13 cellular contexts compared by ENCODE assay signal in the genomic region with DNA sequence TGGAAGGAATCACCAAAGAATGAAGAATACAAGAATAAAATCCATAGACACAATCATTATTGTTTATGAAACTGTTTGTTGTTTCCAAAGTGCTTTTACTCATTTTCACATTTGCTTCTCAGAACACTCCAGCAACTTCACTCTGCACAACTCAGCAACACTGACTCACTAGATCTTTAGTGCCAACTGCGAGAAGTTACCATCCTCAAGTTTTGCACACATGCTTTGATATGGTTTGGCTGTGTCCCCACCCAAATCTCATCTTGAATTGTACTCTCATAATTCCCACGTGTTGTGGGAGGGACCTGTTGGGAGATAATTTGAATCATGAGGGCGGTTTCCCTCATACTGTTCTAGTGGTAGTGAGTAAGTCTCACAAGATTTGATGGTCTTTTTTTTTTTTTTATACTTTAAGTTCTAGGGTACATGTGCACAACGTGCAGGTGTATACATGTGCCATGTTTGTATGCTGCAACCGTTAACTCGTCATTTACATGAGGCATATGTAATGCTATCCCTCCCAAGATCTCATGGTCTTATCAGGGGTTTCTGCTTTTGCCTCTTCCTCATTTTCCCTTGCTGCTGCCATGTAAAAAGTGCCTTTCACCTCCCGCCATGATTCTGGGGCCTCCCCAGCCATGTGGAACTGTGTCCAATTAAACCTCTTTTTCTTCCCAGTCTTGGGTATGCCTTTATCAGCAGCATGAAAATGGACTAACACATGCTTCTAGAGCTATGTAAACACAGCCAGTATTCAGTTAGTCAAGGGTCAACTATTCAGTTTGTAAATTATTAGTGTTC. TPM values are rescaled to one million over a fixed set of nuclear protein-coding genes. Genes with fewer than 3 reads are reported as not detected.
DNase-seq lines count a peak whose midpoint lies in the region; ATAC-seq, FAIRE-seq and TF ChIP-seq lines count a peak whose summit lies in the region.
"Had no signal": no experiment of that assay in that cellular context is flagged by ENCODE, and none has a peak within 500 bp of the region (broad histone marks: within the 10 kb centered on the region; RNA-seq: fewer than 3 reads in every experiment).

No MANE protein-coding gene starts in this region.

- no peak overlapping the region for H3K27ac ChIP-seq in CD4-positive, CD25-positive, alpha-beta regulatory T cell (ENCODE audit: insufficient read depth, low read length, poor library complexity, severe bottlenecking)
- H3K27ac ChIP-seq in GM23338 (ENCODE audit: low read depth) (peak overlapping the region; percentile 45; the same call in 1 of the 2 replicates), H1 (ENCODE audit: low read depth, low read length) (no peak overlapping the region), neutrophil (peak overlapping the region; percentile 24)
- H3K27ac ChIP-seq: epithelial cell of prostate had no signal

- peak overlapping the region in 1 of 4 donors; percentile 25 for H3K4me3 Mint-ChIP-seq in CD4-positive, CD25-positive, alpha-beta regulatory T cell
- H3K4me3 Mint-ChIP-seq in GM23338 = no peak overlapping the region
- H3K4me3 Mint-ChIP-seq: activated CD4-positive, alpha-beta T cell treated with anti-CD3 and anti-CD28 coated beads, Interleukin-2, amount 10 ng/mL, durations not matched to agents 24 days and 14 days had no signal

- H3K79me2 ChIP-seq in GM23338 (replicated peaks; ENCODE audit: insufficient read depth) (peaks cover 95% of the 10 kb centered on the region), H1 (ENCODE audit: control insufficient read depth in 1 of 2, insufficient read depth in 2 of 2, low read length in 2 of 2) (peaks cover 0 to 98% of the 10 kb centered on the region in 2 experiments; a peak in 2 of 4 replicates)

- peaks cover 19% of the 10 kb centered on the region for H3K36me3 Mint-ChIP-seq in CD4-positive, CD25-positive, alpha-beta regulatory T cell
- H3K36me3 Mint-ChIP-seq in GM23338 (ENCODE audit: low read depth) = peaks cover 4% of the 10 kb centered on the region; the same call in 2 of the 3 replicates

- POLR2A ChIA-PET in H1 (lab: Charles Lee; ENCODE audit: partially characterized antibody) (no interaction called here), GM10248 (lab: Yijun Ruan, JAX) (no interaction called here)

- no peak overlapping the region for H3K14ac ChIP-seq in H1 (ENCODE audit: insufficient read length)

- no peak overlapping the region for H2AK5ac ChIP-seq in H1 (ENCODE audit: low read depth, low read length)

- H3K56ac ChIP-seq in H1 (replicated peaks; ENCODE audit: insufficient read length, low read depth, low read length) = no peak overlapping the region

- no peak overlapping the region for H2BK5ac ChIP-seq in H1 (ENCODE audit: low read depth, low read length)

- H3K9ac ChIP-seq in H1 (replicated peaks in 1 of 4; ENCODE audit: extremely low read depth in 1 of 4, low read depth in 3 of 4, low read length in 3 of 4) = no peak overlapping the region

- peak in 1 of 3 donors; percentile 17 for DNase-seq in CD4-positive, CD25-positive, alpha-beta regulatory T cell
- DNase-seq in GM23338 (ENCODE audit: low spot score) = no peak
- no peak for DNase-seq in H1 (ENCODE audit: low read depth in 1 of 2, low spot score in 2 of 2)
- DNase-seq in NCI-H2107 treated with DMSO at 0.1 percent for 48 hours (lab: John Stamatoyannopoulos, UW; ENCODE audit: unreplicated experiment) = no peak
- no peak for DNase-seq in NCI-H128 (lab: John Stamatoyannopoulos, UW; ENCODE audit: unreplicated experiment)
- DNase-seq in GM10248 (ENCODE audit: extremely low spot score) = no peak
- DNase-seq in NCI-H2107 (lab: John Stamatoyannopoulos, UW) = no peak
- DNase-seq: activated CD4-positive, alpha-beta T cell treated with anti-CD3 and anti-CD28 coated beads, Interleukin-2, amount 10 ng/mL, durations not matched to agents 24 days and 14 days; DMS153; GOT3; NCI-H510A treated with DMSO at 0.1 percent for 48 hours had no signal

- no peak for TF ChIP-seq POLR2A in H1 (IDR thresholded peaks at IDR 0.05; ENCODE audit: control extremely low read depth in 1 of 2, low read depth in 2 of 2, low read length in 2 of 2)

- no peak overlapping the region for H3K4me3 ChIP-seq in CD4-positive, CD25-positive, alpha-beta regulatory T cell (ENCODE audit: low read depth, low read length)
- H3K4me3 ChIP-seq in GM23338 (no peak overlapping the region), H1 (ENCODE audit: extremely low read depth in 1 of 4, insufficient read depth in 2 of 4, low read depth in 3 of 4, low read length in 4 of 4) (no peak overlapping the region), neutrophil (ENCODE audit: low read depth in 1 of 2, low read length in 1 of 2) (no peak overlapping the region)

- H3K4me1 ChIP-seq in CD4-positive, CD25-positive, alpha-beta regulatory T cell (ENCODE audit: control insufficient read depth, insufficient read depth, low read length, poor library complexity, severe bottlenecking) = peaks cover 8% of the 10 kb centered on the region
- H3K4me1 ChIP-seq in GM23338 (ENCODE audit: insufficient read depth) (peaks cover 10% of the 10 kb centered on the region), H1 (replicated peaks in 1 of 4; ENCODE audit: control insufficient read depth in 3 of 4, insufficient read depth in 4 of 4, low read length in 3 of 4) (peaks cover 0 to 2% (median 0%) of the 10 kb centered on the region in 4 experiments; a peak in 2 of 7 replicates), neutrophil (ENCODE audit: control insufficient read depth in 1 of 2, insufficient read depth in 1 of 2, low read depth in 1 of 2, low read length in 1 of 2) (peaks cover 20 to 45% of the 10 kb centered on the region in 2 experiments)

- no peak overlapping the region for H4K8ac ChIP-seq in H1 (ENCODE audit: extremely low read depth, insufficient read depth, low read length)

- 91% methylated on average over 7 of the region's 7 CpGs; no CpG with 5 or more reads in 1 of the 2 experiments for WGBS in H1 (ENCODE audit: extremely low coverage in 1 of 2, insufficient coverage in 1 of 2, insufficient read length in 1 of 2, insufficient replicate concordance in 2 of 2, low coverage in 1 of 2, low lambda C conversion rate in 2 of 2, missing lambda C conversion rate in 1 of 2), 2 experiments

- peaks cover 20% of the 10 kb centered on the region for H4K20me1 ChIP-seq in GM23338 (replicated peaks; ENCODE audit: insufficient read depth)
- peaks cover 2 to 5% of the 10 kb centered on the region in 2 experiments for H4K20me1 ChIP-seq in H1 (replicated peaks in 1 of 2; ENCODE audit: control insufficient read depth in 1 of 2, insufficient read depth in 2 of 2, low read length in 2 of 2)

- no peak overlapping the region for H4K91ac ChIP-seq in H1 (replicated peaks; ENCODE audit: insufficient read length, low read length)

- peak overlapping the region; percentile 53 to 96 (median 77) for H3K27ac Mint-ChIP-seq in CD4-positive, CD25-positive, alpha-beta regulatory T cell
- no peak overlapping the region for H3K27ac Mint-ChIP-seq in GM23338
- H3K27ac Mint-ChIP-seq: activated CD4-positive, alpha-beta T cell treated with anti-CD3 and anti-CD28 coated beads, Interleukin-2, amount 10 ng/mL, durations not matched to agents 24 days and 14 days had no signal

- no peaks in the 10 kb centered on the region for H3K9me2 ChIP-seq in GM23338 (ENCODE audit: insufficient read depth)

- CTCF ChIA-PET in H1 (lab: Charles Lee; ENCODE audit: partially characterized antibody) = interaction anchor here (1.2 to 2.1 kb wide), 3 partner anchors 9 to 127 kb away, joined by 3 to 5 read pairs (median 4); no protein-coding TSS in a partner anchor
- CTCF ChIA-PET in GM10248 (lab: Yijun Ruan, JAX) = interaction anchor here (1.0 to 1.6 kb wide), 4 partner anchors 11 to 127 kb away, joined by 3 to 9 read pairs (median 4); no protein-coding TSS in a partner anchor

- no peaks in the 10 kb centered on the region for H3K9me3 ChIP-seq in CD4-positive, CD25-positive, alpha-beta regulatory T cell (ENCODE audit: control insufficient read depth in 2 of 2, low read length in 2 of 2)
- H3K9me3 ChIP-seq in H1 (ENCODE audit: insufficient read depth in 2 of 2, low read depth in 1 of 2, low read length in 1 of 2) (no peaks in the 10 kb centered on the region), neutrophil (no peaks in the 10 kb centered on the region)

- no peaks in the 10 kb centered on the region for H3K36me3 ChIP-seq in CD4-positive, CD25-positive, alpha-beta regulatory T cell (ENCODE audit: control insufficient read depth, insufficient read depth, low read length)
- H3K36me3 ChIP-seq in GM23338 (ENCODE audit: insufficient read depth) (no peaks in the 10 kb centered on the region), H1 (ENCODE audit: control insufficient read depth in 2 of 4, insufficient read depth in 4 of 4, low read length in 3 of 4) (no peaks in the 10 kb centered on the region; a peak in 1 of 8 replicates), neutrophil (no peaks in the 10 kb centered on the region)

- H3K9me3 Mint-ChIP-seq in CD4-positive, CD25-positive, alpha-beta regulatory T cell = peaks cover 0 to 3% (median 0%) of the 10 kb centered on the region in 7 donors
- H3K9me3 Mint-ChIP-seq in GM23338 = no peaks in the 10 kb centered on the region
- H3K9me3 Mint-ChIP-seq: activated CD4-positive, alpha-beta T cell treated with anti-CD3 and anti-CD28 coated beads, Interleukin-2, amount 10 ng/mL, durations not matched to agents 24 days and 14 days had no signal

- no peak overlapping the region for H2BK12ac ChIP-seq in H1 (ENCODE audit: low read depth, low read length)

- peaks cover 30 to 64% (median 45%) of the 10 kb centered on the region in 4 donors for H3K4me1 Mint-ChIP-seq in CD4-positive, CD25-positive, alpha-beta regulatory T cell
- peaks cover 25% of the 10 kb centered on the region for H3K4me1 Mint-ChIP-seq in GM23338

- H4K5ac ChIP-seq in H1 (ENCODE audit: insufficient read length, low read depth, low read length) = peak overlapping the region; percentile 10

- no peaks in the 10 kb centered on the region for H3K79me1 ChIP-seq in H1 (ENCODE audit: low read depth, low read length)

- TF ChIP-seq EP300 in H1 (IDR thresholded peaks at IDR 0.05; ENCODE audit: borderline replicate concordance in 1 of 2, low read depth in 2 of 2, low read length in 2 of 2) = no peak

- H3K23ac ChIP-seq in H1 (ENCODE audit: insufficient read length) = no peak overlapping the region

- H3K4me2 ChIP-seq in GM23338 (no peak overlapping the region), H1 (ENCODE audit: insufficient read depth in 1 of 2, low read depth in 2 of 2, low read length in 2 of 2) (no peak overlapping the region)

- no peak for ATAC-seq in CD4-positive, CD25-positive, alpha-beta regulatory T cell (ENCODE audit: low read depth in 2 of 2)
- no peak for ATAC-seq in GM23338

- no peak overlapping the region for H2BK20ac ChIP-seq in H1 (ENCODE audit: low read length)

- H3K27me3 Mint-ChIP-seq in CD4-positive, CD25-positive, alpha-beta regulatory T cell = no peaks in the 10 kb centered on the region
- no peaks in the 10 kb centered on the region for H3K27me3 Mint-ChIP-seq in GM23338 (ENCODE audit: insufficient read depth, low read depth, poor library complexity)
- H3K27me3 Mint-ChIP-seq: activated CD4-positive, alpha-beta T cell treated with anti-CD3 and anti-CD28 coated beads, Interleukin-2, amount 10 ng/mL, durations not matched to agents 24 days and 14 days had no signal

- H2AFZ ChIP-seq in GM23338 = no peak overlapping the region
- no peak overlapping the region for H2AFZ ChIP-seq in H1 (ENCODE audit: low read length)

- no peaks in the 10 kb centered on the region for H3K23me2 ChIP-seq in H1 (ENCODE audit: low read depth, low read length)

- TF ChIP-seq CTCF in GM23338 (conservative IDR thresholded peaks at IDR 0.05; ENCODE audit: low read depth in 2 of 2) (no peak), H1 (IDR thresholded peaks at IDR 0.05; ENCODE audit: control extremely low read depth in 1 of 3, insufficient read depth in 1 of 3, low read depth in 1 of 3, low read length in 3 of 3) (no peak), neutrophil (IDR thresholded peaks at IDR 0.05) (no peak), GM10248 (IDR thresholded peaks at IDR 0.05; ENCODE audit: control extremely low read depth, extremely low read depth, low read depth, missing control alignments) (no peak)

- H2BK15ac ChIP-seq in H1 (ENCODE audit: low read length) = no peak overlapping the region

- no peaks in the 10 kb centered on the region for H3K27me3 ChIP-seq in CD4-positive, CD25-positive, alpha-beta regulatory T cell (ENCODE audit: control insufficient read depth, insufficient read depth, low read length)
- H3K27me3 ChIP-seq in GM23338 (ENCODE audit: insufficient read depth) (no peaks in the 10 kb centered on the region), H1 (replicated peaks in 1 of 4; ENCODE audit: control insufficient read depth in 3 of 4, extremely low read depth in 1 of 4, insufficient read depth in 3 of 4, low read length in 3 of 4) (no peaks in the 10 kb centered on the region), neutrophil (no peaks in the 10 kb centered on the region)

- H3K18ac ChIP-seq in H1 (ENCODE audit: extremely low read depth, low read length) = no peak overlapping the region

- TF ChIP-seq RAD21 in H1 (IDR thresholded peaks at IDR 0.05 in 1 of 2, conservative IDR thresholded peaks at IDR 0.05 in 1 of 2; ENCODE audit: low read depth in 2 of 2, low read length in 2 of 2) = no peak

- no peak overlapping the region for H2BK120ac ChIP-seq in H1 (replicated peaks; ENCODE audit: low read depth, low read length)

- no peak for FAIRE-seq in H1 (lab: Jason Lieb, UNC)

- no peak overlapping the region for H3K4ac ChIP-seq in H1 (replicated peaks; ENCODE audit: insufficient read length, low read depth, low read length)

- H3F3A ChIP-seq in GM23338 (replicated peaks; ENCODE audit: low read depth) = no peaks in the 10 kb centered on the region

RNA-seq across cellular contexts. Expression of a gene that starts 36.9 kb away (rescaled TPM):
- total RNA-seq in CD4-positive, CD25-positive, alpha-beta regulatory T cell = 111 TPM
- polyA plus RNA-seq in CD4-positive, CD25-positive, alpha-beta regulatory T cell = 100 to 1,000 TPM in 3 of 4 donors, 10 to 100 TPM in 1; 93.2 to 126 (median 111) TPM
- total RNA-seq in GM23338 (2014; rRNA removed; shearing (Covaris generic)) = 82.1 and 101 TPM in 2 replicates
- 66.3 and 71.7 TPM in 2 replicates for polyA plus RNA-seq in GM23338 (2016; fragmentation: Nextera tagmentation; extraction: Ambion mirVana)
- 84.7 and 85.9 TPM in 2 replicates for total RNA-seq in H1 (2021; fragmentation: NEBNext Ultra II Directional; extraction: Animal tissue kit (Norgen Biotek cat#: 25700))
- 121 and 140 TPM in 2 replicates for polyA plus RNA-seq in H1 (2011; rRNA removed)
- polyA plus RNA-seq in H1 (2011; cell fraction: cytosol; rRNA removed) = 113 TPM
- 184 TPM for polyA plus RNA-seq in H1 (2011; cell fraction: nucleus; rRNA removed)
- polyA plus RNA-seq in H1 (2012, experiment 1 of 2) = 63.2 to 84.1 TPM (median 78.8 TPM) in 4 replicates
- 4.8 TPM for polyA plus RNA-seq in H1 (2012, experiment 2 of 2)
- 61.4 TPM for polyA plus RNA-seq in H1 (2013, experiment 1 of 2)
- 59.7 TPM for polyA plus RNA-seq in H1 (2013, experiment 2 of 2)
- polyA minus RNA-seq in H1 (2011; rRNA and poly(A)+ RNA removed) = 291 and 319 TPM in 2 replicates
- 78.7 TPM for polyA minus RNA-seq in H1 (2011; cell fraction: cytosol; rRNA and poly(A)+ RNA removed)
- 111 TPM for polyA minus RNA-seq in H1 (2011; cell fraction: nucleus; rRNA and poly(A)+ RNA removed)

Comparison
In these comparisons a context has a peak if more than half of its experiments do, and no peak if none do; other contexts are left out.
1. H3K27ac ChIP-seq: peak in GM23338 (single experiment) and neutrophil (single experiment); none in CD4-positive, CD25-positive, alpha-beta regulatory T cell (single experiment) and H1 (single experiment).